In the genomic region with DNA sequence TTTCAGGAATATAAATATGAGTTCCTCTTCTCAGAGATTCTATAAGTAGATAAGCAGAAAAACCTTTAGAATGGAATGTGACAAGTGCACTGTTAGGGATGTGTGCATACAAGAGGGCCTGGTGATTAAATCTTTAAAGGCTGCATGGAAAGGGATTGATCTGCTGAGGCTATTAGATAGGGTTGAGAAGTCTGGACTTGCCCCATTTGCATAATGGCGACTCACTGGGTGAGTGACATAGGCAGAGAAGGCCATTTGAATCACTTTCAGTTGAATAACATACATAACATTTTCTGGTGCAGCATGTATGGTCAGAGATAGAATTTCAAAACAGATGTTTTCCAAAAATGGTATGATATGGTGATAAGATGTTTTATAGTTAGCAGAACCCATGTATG, we compare ENCODE assay signal across 19 cellular contexts.
A peak's percentile ranks its signal among the peaks of the same experiment; 100 is the strongest.
DNase-seq lines count a peak whose midpoint lies in the region; ATAC-seq, FAIRE-seq and TF ChIP-seq lines count a peak whose summit lies in the region.
"Had no signal": no experiment of that assay in that cellular context is flagged by ENCODE, and none has a peak within 500 bp of the region (broad histone marks: within the 10 kb centered on the region; RNA-seq: fewer than 3 reads in every experiment).

No MANE protein-coding gene starts in this region.

- 0% methylated on average over 1 of the region's 1 CpG for WGBS in GM12878 (ENCODE audit: insufficient coverage, insufficient replicate concordance, low lambda C conversion rate, missing lambda C conversion rate)

- ATAC-seq in HG02870 (IDR thresholded peaks at IDR 0.05; ENCODE audit: unreplicated experiment) (peak; percentile 26), GM12878 (peak; percentile 46)
- ATAC-seq: heart right ventricle, SK-N-SH treated with all-trans-retinoic acid at 6 μM for 48 hours had no signal

- TF ChIP-seq CTCF in GM12878 (IDR thresholded peaks at IDR 0.05 in 2 of 3, conservative IDR thresholded peaks at IDR 0.05 in 1 of 3; ENCODE audit: control insufficient read depth in 2 of 3, extremely low read depth in 1 of 3, insufficient read depth in 1 of 3, low read depth in 3 of 3, low read length in 3 of 3) (no peak), GM20000 (IDR thresholded peaks at IDR 0.05; ENCODE audit: extremely low read depth, missing control alignments) (no peak), BE2C (IDR thresholded peaks at IDR 0.05; ENCODE audit: low read depth, low read length) (no peak)

- POLR2A ChIA-PET in GM12878 (lab: Charles Lee) = no interaction called here

- no peak for TF ChIP-seq RAD21 in GM12878 (IDR thresholded peaks at IDR 0.05; ENCODE audit: insufficient read depth, low read depth, low read length)

- H2AFZ ChIP-seq in GM12878 (ENCODE audit: control insufficient read depth, low read depth, low read length) = no peak overlapping the region

- no peak overlapping the region for H3K4me3 ChIP-seq in GM12878
- H3K4me3 ChIP-seq in BE2C (ENCODE audit: low read depth, low read length) = no peak overlapping the region
- H3K4me3 ChIP-seq: coronary artery, heart right ventricle, left ventricle myocardium inferior, sigmoid colon, thoracic aorta had no signal

- H3K9me3 ChIP-seq in GM12878 (replicated peaks; ENCODE audit: control insufficient read depth, insufficient read depth, low read length) (no peaks in the 10 kb centered on the region), BE2C (no peaks in the 10 kb centered on the region)
- H3K9me3 ChIP-seq: heart right ventricle, left ventricle myocardium inferior, sigmoid colon, thoracic aorta had no signal

- TF ChIP-seq POLR2A in GM12878 (IDR thresholded peaks at IDR 0.05; ENCODE audit: low read depth, low read length) (no peak), GM12891 (IDR thresholded peaks at IDR 0.05; ENCODE audit: low read depth, low read length) (no peak)

- H3K9ac ChIP-seq in GM12878 (ENCODE audit: control insufficient read depth, insufficient read depth, low read length) = no peak overlapping the region

- no peak for FAIRE-seq in GM12878 (lab: Jason Lieb, UNC)
- FAIRE-seq in GM12891 (lab: Jason Lieb, UNC) = no peak
- FAIRE-seq: D721Med had no signal

- intact Hi-C loops in GM12878 (cut with micrococcal nuclease; ENCODE audit: unreplicated experiment) = no loop called here

- H3K27me3 ChIP-seq in GM12878 (replicated peaks in 1 of 2; ENCODE audit: control insufficient read depth in 2 of 2, insufficient read depth in 2 of 2, low read length in 1 of 2) (peaks cover 0 to 3% of the 10 kb centered on the region in 2 experiments; a peak in 1 of 4 replicates), BE2C (no peaks in the 10 kb centered on the region)
- H3K27me3 ChIP-seq: heart right ventricle, sigmoid colon had no signal

- H3K36me3 ChIP-seq in GM12878 (ENCODE audit: control insufficient read depth in 2 of 2, insufficient read depth in 2 of 2, low read length in 1 of 2) (no peaks in the 10 kb centered on the region), BE2C (no peaks in the 10 kb centered on the region)
- H3K36me3 ChIP-seq: heart right ventricle, left ventricle myocardium inferior, sigmoid colon, thoracic aorta had no signal

- no TSS peak for BruUV-seq in GM12878 (replicated peaks; lab: Mats Ljungman, UMichigan)

- no peaks in the 10 kb centered on the region for H4K20me1 ChIP-seq in GM12878 (ENCODE audit: control insufficient read depth, insufficient read depth)

- CTCF ChIA-PET in GM12878 (lab: Yijun Ruan, JAX) = no interaction called here

- peak; percentile 10 for DNase-seq in ELF-1 (ENCODE audit: low read depth, low spot score)
- no peak for DNase-seq in GM12878 (ENCODE audit: low read depth, low spot score)
- DNase-seq in kidney tubule cell (ENCODE audit: low spot score) = peak; percentile 22
- no peak for DNase-seq in T-helper 2 cell
- no peak for DNase-seq in GM20000 (ENCODE audit: low spot score)
- DNase-seq in GM12891 (ENCODE audit: insufficient read length, low spot score) = no peak
- DNase-seq in BE2C = no peak
- DNase-seq: activated CD4-positive, alpha-beta T cell treated with anti-CD3 and anti-CD28 coated beads, Interleukin-2, amount 50 U/mL, for 48 hours; heart right ventricle; left ventricle myocardium inferior; NCI-H1092 treated with DMSO at 0.1 percent for 48 hours; NCI-H2081 treated with DMSO at 0.1 percent for 48 hours; posterior cingulate gyrus; sigmoid colon had no signal

- H3K79me2 ChIP-seq in GM12878 (ENCODE audit: control insufficient read depth, insufficient read depth, low read length) = no peaks in the 10 kb centered on the region

- no peak for TF ChIP-seq EP300 in GM12878 (IDR thresholded peaks at IDR 0.05; ENCODE audit: borderline replicate concordance in 1 of 2, control insufficient read depth in 1 of 2, low read depth in 2 of 2, low read length in 2 of 2)

- RAD21 ChIA-PET in GM12878 (lab: Charles Lee; ENCODE audit: unreplicated experiment) = no interaction called here

- SMC1A ChIA-PET in GM12878 (lab: Charles Lee; ENCODE audit: uncharacterized antibody, unreplicated experiment) = no interaction called here

- no peak overlapping the region for H3K4me2 ChIP-seq in GM12878 (ENCODE audit: control insufficient read depth, insufficient read depth)

- in situ Hi-C loops in GM12878 (cut with MboI) = no loop called here

- no peak overlapping the region for H3K27ac ChIP-seq in GM12878 (ENCODE audit: control insufficient read depth, insufficient read depth)
- H3K27ac ChIP-seq: coronary artery, heart right ventricle, sigmoid colon, thoracic aorta had no signal

- no peaks in the 10 kb centered on the region for H3K4me1 ChIP-seq in GM12878 (ENCODE audit: control insufficient read depth, insufficient read depth, low read length)
- no peaks in the 10 kb centered on the region for H3K4me1 ChIP-seq in BE2C
- H3K4me1 ChIP-seq: sigmoid colon had no signal

TF ChIP-seq in GM12878, 131 proteins besides CTCF, POLR2A, EP300 and RAD21 (continues in another document):
- TF ChIP-seq CHD1 (IDR thresholded peaks at IDR 0.05; ENCODE audit: low read depth, low read length) (no peak), CREM (IDR thresholded peaks at IDR 0.05; ENCODE audit: low read depth) (no peak), NR2C1 (IDR thresholded peaks at IDR 0.05) (no peak)
- TF ChIP-seq, protein P1, sequence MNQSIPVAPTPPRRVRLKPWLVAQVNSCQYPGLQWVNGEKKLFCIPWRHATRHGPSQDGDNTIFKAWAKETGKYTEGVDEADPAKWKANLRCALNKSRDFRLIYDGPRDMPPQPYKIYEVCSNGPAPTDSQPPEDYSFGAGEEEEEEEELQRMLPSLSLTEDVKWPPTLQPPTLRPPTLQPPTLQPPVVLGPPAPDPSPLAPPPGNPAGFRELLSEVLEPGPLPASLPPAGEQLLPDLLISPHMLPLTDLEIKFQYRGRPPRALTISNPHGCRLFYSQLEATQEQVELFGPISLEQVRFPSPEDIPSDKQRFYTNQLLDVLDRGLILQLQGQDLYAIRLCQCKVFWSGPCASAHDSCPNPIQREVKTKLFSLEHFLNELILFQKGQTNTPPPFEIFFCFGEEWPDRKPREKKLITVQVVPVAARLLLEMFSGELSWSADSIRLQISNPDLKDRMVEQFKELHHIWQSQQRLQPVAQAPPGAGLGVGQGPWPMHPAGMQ (IDR thresholded peaks at IDR 0.05; ENCODE audit: borderline replicate concordance) = no peak
- TF ChIP-seq, protein P2, sequence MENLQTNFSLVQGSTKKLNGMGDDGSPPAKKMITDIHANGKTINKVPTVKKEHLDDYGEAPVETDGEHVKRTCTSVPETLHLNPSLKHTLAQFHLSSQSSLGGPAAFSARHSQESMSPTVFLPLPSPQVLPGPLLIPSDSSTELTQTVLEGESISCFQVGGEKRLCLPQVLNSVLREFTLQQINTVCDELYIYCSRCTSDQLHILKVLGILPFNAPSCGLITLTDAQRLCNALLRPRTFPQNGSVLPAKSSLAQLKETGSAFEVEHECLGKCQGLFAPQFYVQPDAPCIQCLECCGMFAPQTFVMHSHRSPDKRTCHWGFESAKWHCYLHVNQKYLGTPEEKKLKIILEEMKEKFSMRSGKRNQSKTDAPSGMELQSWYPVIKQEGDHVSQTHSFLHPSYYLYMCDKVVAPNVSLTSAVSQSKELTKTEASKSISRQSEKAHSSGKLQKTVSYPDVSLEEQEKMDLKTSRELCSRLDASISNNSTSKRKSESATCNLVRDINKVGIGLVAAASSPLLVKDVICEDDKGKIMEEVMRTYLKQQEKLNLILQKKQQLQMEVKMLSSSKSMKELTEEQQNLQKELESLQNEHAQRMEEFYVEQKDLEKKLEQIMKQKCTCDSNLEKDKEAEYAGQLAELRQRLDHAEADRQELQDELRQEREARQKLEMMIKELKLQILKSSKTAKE (IDR thresholded peaks at IDR 0.05; ENCODE audit: low read depth, poor library complexity, severe bottlenecking) = no peak

TF ChIP-seq in GM12891, 5 proteins besides CTCF, POLR2A, EP300 and RAD21:
- no peak for TF ChIP-seq TAF1 (IDR thresholded peaks at IDR 0.05; ENCODE audit: low read depth, low read length)
- TF ChIP-seq PAX5 (IDR thresholded peaks at IDR 0.05; ENCODE audit: insufficient read depth, low read length, severe bottlenecking) = no peak
TF ChIP-seq in GM12891: peak in this region for 0.

Comparison
In these comparisons a context has a peak if more than half of its experiments do, and no peak if none do; other contexts are left out.
1. DNase-seq: peak in ELF-1 (single experiment) and kidney tubule cell (single experiment); none in GM12878 (single experiment), T-helper 2 cell (0 of 5), GM20000 (single experiment), GM12891 (single experiment) and BE2C (single experiment).